In the genomic region with DNA sequence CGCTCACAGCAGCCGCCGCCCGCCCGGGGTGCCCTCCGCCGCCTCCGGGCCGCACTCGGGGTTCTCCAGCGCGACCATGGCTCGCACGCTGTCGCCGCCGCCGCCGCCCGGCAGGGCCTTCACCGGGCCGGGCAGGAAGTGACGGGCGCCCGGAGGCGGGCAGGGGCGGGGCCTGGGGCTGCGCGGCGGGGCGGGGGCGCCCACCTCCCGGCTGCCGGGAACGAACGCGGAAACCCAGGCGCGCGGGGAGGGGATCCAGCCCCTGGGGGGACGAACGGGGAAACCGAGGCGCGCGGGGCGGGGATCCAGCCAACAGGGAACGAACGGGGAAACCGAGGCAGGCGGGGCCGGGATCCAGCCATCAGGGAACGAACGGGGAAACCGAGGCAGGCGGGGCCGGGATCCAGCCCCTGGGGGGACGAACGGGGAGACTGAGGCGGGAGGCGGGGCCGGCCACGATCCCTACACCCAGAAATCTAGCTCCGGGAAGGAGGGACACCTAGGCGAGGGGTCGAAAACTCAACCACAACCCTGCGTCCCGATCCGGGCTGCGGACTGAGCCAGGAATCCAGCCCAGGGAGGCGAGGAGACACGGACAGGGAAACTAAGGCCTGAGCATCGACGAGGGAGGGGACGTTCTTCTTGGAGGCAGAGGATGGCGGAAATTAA, we compare ENCODE assay signal across 9 cellular contexts. TPM values are rescaled to one million over a fixed set of nuclear protein-coding genes. Genes with fewer than 3 reads are reported as not detected.
DNase-seq lines count a peak whose midpoint lies in the region; FAIRE-seq and TF ChIP-seq lines count a peak whose summit lies in the region.
"Had no signal": no experiment of that assay in that cellular context is flagged by ENCODE, and none has a peak within 500 bp of the region (broad histone marks: within the 10 kb centered on the region; RNA-seq: fewer than 3 reads in every experiment).

Gene R3HDM4, minus strand, starts transcription at position 140 of the 669 bp plus-strand sequence. Its CDS starts 62 bp downstream, at position 78.

- H3K27me3 ChIP-seq in Caco-2 (replicated peaks; ENCODE audit: control insufficient read depth, insufficient read depth, low read length) (no peaks in the 10 kb centered on the region), H9 (ENCODE audit: insufficient read depth, low read length) (no peaks in the 10 kb centered on the region; the same call in 1 of the 2 replicates), endothelial cell of umbilical vein (ENCODE audit: control insufficient read depth in 2 of 2, insufficient read depth in 2 of 2, low read length in 2 of 2) (peaks cover 9 to 13% of the 10 kb centered on the region in 2 experiments)

- no peak within 1 kb of the TSS for H3K18ac ChIP-seq in H9 (ENCODE audit: insufficient read length, low read depth, low read length)

- no peak within 1 kb of the TSS for H3K56ac ChIP-seq in H9 (ENCODE audit: insufficient read length, low read depth, low read length)

- H3K9me3 Mint-ChIP-seq in Caco-2 (ENCODE audit: unreplicated experiment) (no peaks in the 10 kb centered on the region), H9 (peaks cover 0 to 3% of the 10 kb centered on the region in 2 experiments; a peak in 1 of 5 replicates)

- peaks cover 4% of the 10 kb centered on the region; the same call in 1 of the 2 replicates for H3K4me1 ChIP-seq in Caco-2
- H3K4me1 ChIP-seq in H9 (ENCODE audit: insufficient read depth, low read length): no peaks in the 10 kb centered on the region
- H3K4me1 ChIP-seq in endothelial cell of umbilical vein (ENCODE audit: control insufficient read depth, extremely low read depth, insufficient read depth, low read length): peaks cover 10% of the 10 kb centered on the region

- WGBS in H9 (ENCODE audit: extremely low coverage, insufficient read length, low lambda C conversion rate): no CpG with 5 or more reads among the region's 76 CpGs

- BruUV-seq in Caco-2 (replicated peaks; lab: Mats Ljungman, UMichigan) (no TSS peak), endothelial cell of umbilical vein (replicated peaks; lab: Mats Ljungman, UMichigan) (no TSS peak)

- POLR2A ChIA-PET in Caco-2 (lab: Charles Lee): no interaction called here
- POLR2A ChIA-PET in endothelial cell of umbilical vein (lab: Charles Lee): no interaction called here

- H3K27ac ChIP-seq in H9 (ENCODE audit: insufficient read length, low read depth, low read length) (no peak within 1 kb of the TSS), endothelial cell of umbilical vein (ENCODE audit: insufficient read depth, low read depth, low read length) (peak within 1 kb of the TSS; percentile 40)

- intact Hi-C loops in Caco-2 (cut with micrococcal nuclease; ENCODE audit: unreplicated experiment): no loop called here
- intact Hi-C loops in endothelial cell of umbilical vein (cut with micrococcal nuclease): loop anchor here (2.0 kb wide), 2 partner anchors 20 to 142 kb away; partner anchors contain the start of genes MED16 and RNU6-9

- H2AFZ ChIP-seq in H9 (ENCODE audit: low read length): no peak within 1 kb of the TSS
- peak within 1 kb of the TSS; percentile 72 for H2AFZ ChIP-seq in endothelial cell of umbilical vein (ENCODE audit: low read depth, low read length)

- no peak within 1 kb of the TSS for H3K23ac ChIP-seq in H9 (ENCODE audit: insufficient read length, low read depth, low read length)

- no peak for TF ChIP-seq CTCF in Caco-2 (IDR thresholded peaks at IDR 0.05; ENCODE audit: insufficient read depth in 1 of 2, low read depth in 1 of 2, low read length in 1 of 2, severe bottlenecking in 1 of 2, unreplicated experiment in 1 of 2)
- no peak for TF ChIP-seq CTCF in H9 (conservative IDR thresholded peaks at IDR 0.05)
- no peak for TF ChIP-seq CTCF in endothelial cell of umbilical vein (IDR thresholded peaks at IDR 0.05; ENCODE audit: extremely low read depth in 1 of 2, insufficient read depth in 1 of 2, low read depth in 1 of 2, low read length in 2 of 2)

- H3K9ac ChIP-seq in H9 (ENCODE audit: extremely low read depth, insufficient read length, low read length) (no peak within 1 kb of the TSS), endothelial cell of umbilical vein (replicated peaks; ENCODE audit: extremely low read depth, insufficient read depth, low read length) (peak within 1 kb of the TSS; percentile 66)

- H4K5ac ChIP-seq in H9 (ENCODE audit: insufficient read length, low read depth, low read length): no peak within 1 kb of the TSS

- no peak within 1 kb of the TSS for H4K91ac ChIP-seq in H9 (ENCODE audit: insufficient read length, low read depth, low read length)

- H3K27ac Mint-ChIP-seq in Caco-2 (ENCODE audit: unreplicated experiment): no peak within 1 kb of the TSS
- H3K27ac Mint-ChIP-seq in H9: no peak within 1 kb of the TSS

- peaks cover 3% of the 10 kb centered on the region for H3K79me1 ChIP-seq in H9 (ENCODE audit: insufficient read depth, low read depth, low read length, poor library complexity, severe bottlenecking)

- H3K4me3 ChIP-seq in Caco-2 (ENCODE audit: low read depth, low read length): peak within 1 kb of the TSS; percentile 90
- H3K4me3 ChIP-seq in endothelial cell of umbilical vein (replicated peaks in 1 of 3; ENCODE audit: insufficient read depth in 1 of 3, low read depth in 1 of 3, low read length in 3 of 3): peak within 1 kb of the TSS; percentile 59 to 98 (median 91)

- peaks cover 2% of the 10 kb centered on the region; the same call in 1 of the 2 replicates for H3K79me2 ChIP-seq in H9 (ENCODE audit: insufficient read depth, low read length)
- peaks cover 9% of the 10 kb centered on the region for H3K79me2 ChIP-seq in endothelial cell of umbilical vein (ENCODE audit: control insufficient read depth, insufficient read depth, low read length)

- H3K4me1 Mint-ChIP-seq in Caco-2 (ENCODE audit: low read depth, unreplicated experiment) (peaks cover 7% of the 10 kb centered on the region), H9 (peaks cover 0 to 13% of the 10 kb centered on the region in 2 experiments; a peak in 2 of 4 replicates)

- no peak within 1 kb of the TSS for H2BK15ac ChIP-seq in H9 (ENCODE audit: low read depth, low read length)

- dilution Hi-C loops in endothelial cell of umbilical vein (cut with MboI; ENCODE audit: extremely low pct_ligation_motif_present, low sequenced_read_pairs): no loop called here

- H3K36me3 ChIP-seq in Caco-2 (ENCODE audit: control insufficient read depth, insufficient read depth, low read length): no peaks in the 10 kb centered on the region
- H3K36me3 ChIP-seq in endothelial cell of umbilical vein (ENCODE audit: control insufficient read depth in 2 of 2, extremely low read depth in 1 of 2, insufficient read depth in 2 of 2, low read length in 2 of 2): no peaks in the 10 kb centered on the region

- H2BK20ac ChIP-seq in H9 (ENCODE audit: low read depth, low read length, poor library complexity, severe bottlenecking): no peak within 1 kb of the TSS

- H2BK5ac ChIP-seq in H9 (ENCODE audit: insufficient read length, low read length): no peak within 1 kb of the TSS

- CTCF ChIA-PET in Caco-2 (lab: Charles Lee) (interaction anchor here (0.8 kb wide), 1 partner anchor 88 kb away, joined by 8 read pairs; no protein-coding TSS in a partner anchor), endothelial cell of umbilical vein (lab: Charles Lee) (no interaction called here)

- H3K4me3 Mint-ChIP-seq in Caco-2 (ENCODE audit: unreplicated experiment) (peak within 1 kb of the TSS; percentile 74), H9 (peak within 1 kb of the TSS; percentile 75 to 87)

- peak; percentile 66 to 83 for DNase-seq in Caco-2
- peak; percentile 62 for DNase-seq in H9
- peak; percentile 52 for DNase-seq in NCI-H774 (lab: John Stamatoyannopoulos, UW)
- peak; percentile 80 for DNase-seq in activated T-cell treated with anti-CD3 and anti-CD28 coated beads for 24 hours (ENCODE audit: low read depth)
- DNase-seq in endothelial cell of umbilical vein (ENCODE audit: low read depth, low spot score): peak; percentile 38
- DNase-seq in midbrain (lab: John Stamatoyannopoulos, UW): peak; percentile 75
- peak; percentile 74 to 80 for DNase-seq in stimulated activated CD8-positive, alpha-beta memory T cell treated with anti-CD3 and anti-CD28 coated beads, Interleukin-15, amount 100 ng/mL, for 48 hours (ENCODE audit: low read depth in 2 of 2)
- no peak for DNase-seq in NCI-H446 treated with DMSO at 0.1 percent for 48 hours (lab: John Stamatoyannopoulos, UW)

- peaks cover 22% of the 10 kb centered on the region for H3K23me2 ChIP-seq in H9 (ENCODE audit: insufficient read length, low read depth, low read length, poor library complexity, severe bottlenecking)

- no peak within 1 kb of the TSS for H2BK120ac ChIP-seq in H9 (ENCODE audit: low read depth, low read length, poor library complexity, severe bottlenecking)

- no peak within 1 kb of the TSS for H2AK5ac ChIP-seq in H9 (ENCODE audit: insufficient read length, low read length)

- peak within 1 kb of the TSS; percentile 42 for H3K4me2 ChIP-seq in H9 (ENCODE audit: insufficient read depth, insufficient read length, low read length)
- peak within 1 kb of the TSS; percentile 73 for H3K4me2 ChIP-seq in endothelial cell of umbilical vein (ENCODE audit: insufficient read depth, low read length)

- no peak within 1 kb of the TSS for H2BK12ac ChIP-seq in H9 (ENCODE audit: insufficient read length, low read depth, low read length)

- H3K9me1 ChIP-seq in endothelial cell of umbilical vein (replicated peaks; ENCODE audit: control insufficient read depth, extremely low read depth, insufficient read depth, low read length): no peaks in the 10 kb centered on the region

- FAIRE-seq in endothelial cell of umbilical vein (lab: Jason Lieb, UNC): peak; percentile 72
- FAIRE-seq: colon had no signal

- peak within 1 kb of the TSS; percentile 71; the same call in 1 of the 2 replicates for H3K14ac ChIP-seq in H9 (ENCODE audit: insufficient read depth, low read length)

- H4K20me1 ChIP-seq in H9 (ENCODE audit: control insufficient read depth, insufficient read depth, insufficient read length): no peaks in the 10 kb centered on the region
- H4K20me1 ChIP-seq in endothelial cell of umbilical vein (replicated peaks; ENCODE audit: control insufficient read depth, extremely low read depth, insufficient read depth, low read length): no peaks in the 10 kb centered on the region

- H3K4ac ChIP-seq in H9 (ENCODE audit: low read depth, low read length): no peak within 1 kb of the TSS

- TF ChIP-seq POLR2A in endothelial cell of umbilical vein (IDR thresholded peaks at IDR 0.05; ENCODE audit: low read depth, low read length): peak; percentile 47

- H3K9me3 ChIP-seq in Caco-2 (no peaks in the 10 kb centered on the region), H9 (ENCODE audit: control insufficient read depth, low read depth, low read length) (no peaks in the 10 kb centered on the region), endothelial cell of umbilical vein (replicated peaks; ENCODE audit: control insufficient read depth, insufficient read depth, low read length) (no peaks in the 10 kb centered on the region)

- no peak within 1 kb of the TSS for H3T11ph ChIP-seq in H9 (ENCODE audit: low read length)

- H3K36me3 Mint-ChIP-seq in Caco-2 (ENCODE audit: insufficient read depth, unreplicated experiment) (peaks cover 6% of the 10 kb centered on the region), H9 (ENCODE audit: insufficient read depth in 1 of 3, low read depth in 3 of 3) (peaks cover 0 to 12% (median 5%) of the 10 kb centered on the region in 3 experiments; a peak in 3 of 7 replicates)

- no peaks in the 10 kb centered on the region for H3K27me3 Mint-ChIP-seq in Caco-2 (ENCODE audit: insufficient read depth, unreplicated experiment)
- peaks cover 39% of the 10 kb centered on the region for H3K27me3 Mint-ChIP-seq in H9 (ENCODE audit: low read depth)

- no peak within 1 kb of the TSS for H4K8ac ChIP-seq in H9 (replicated peaks; ENCODE audit: insufficient read length, low read depth, low read length)

RNA-seq across cellular contexts. Expression of gene R3HDM4, which starts in this region (rescaled TPM):
- 57.7 and 60.4 TPM in 2 replicates for total RNA-seq in Caco-2 (2022)
- 66.2 and 66.4 TPM in 2 replicates for total RNA-seq in H9 (2021)
- 49.6 and 53.9 TPM in 2 replicates for total RNA-seq in endothelial cell of umbilical vein
- 51.8 and 70.6 TPM in 2 replicates for polyA plus RNA-seq in endothelial cell of umbilical vein
- polyA plus RNA-seq in endothelial cell of umbilical vein (2011; cell fraction: cytosol; rRNA removed): 22.2 and 29.8 TPM in 2 replicates
- polyA plus RNA-seq in endothelial cell of umbilical vein (2011; cell fraction: nucleus; rRNA removed): 25.4 and 25.8 TPM in 2 replicates
- 33.4 and 53.0 TPM in 2 replicates for polyA plus RNA-seq in endothelial cell of umbilical vein (2012)
- 18.9 and 19.7 TPM in 2 replicates for polyA minus RNA-seq in endothelial cell of umbilical vein
- 7.7 TPM for polyA minus RNA-seq in endothelial cell of umbilical vein (2011; cell fraction: cytosol; rRNA and poly(A)+ RNA removed)
- polyA minus RNA-seq in endothelial cell of umbilical vein (2011; cell fraction: nucleus; rRNA and poly(A)+ RNA removed): 5.4 and 9.2 TPM in 2 replicates
